In genomic region chr19:1825909-1826556, GRCh38 we compare ENCODE assay signal across 8 cellular contexts.
DNase-seq lines count a peak whose midpoint lies in the region; ATAC-seq and TF ChIP-seq lines count a peak whose summit lies in the region.

No MANE protein-coding gene starts in this region.

- no peaks in the 10 kb centered on the region for H3K9me3 ChIP-seq in MM.1S (replicated peaks; ENCODE audit: insufficient read depth, low read length)
- H3K9me3 ChIP-seq in iPS-18a (ENCODE audit: control insufficient read depth, low read depth, low read length) = no peaks in the 10 kb centered on the region

- no peaks in the 10 kb centered on the region for H3F3A ChIP-seq in MM.1S (ENCODE audit: insufficient read depth, low read length)

- H3K9me2 ChIP-seq in MM.1S (replicated peaks; ENCODE audit: insufficient read depth, low read length) = no peaks in the 10 kb centered on the region

- no peak overlapping the region for H3K27ac ChIP-seq in MM.1S (ENCODE audit: low read length)
- H3K27ac ChIP-seq in brain microvascular endothelial cell = no peak overlapping the region
- no peak overlapping the region for H3K27ac ChIP-seq in iPS-18a (ENCODE audit: low read length)

- no peak overlapping the region for H3K4me2 ChIP-seq in MM.1S (ENCODE audit: low read depth, low read length)

- peaks cover 32% of the 10 kb centered on the region for H3K79me2 ChIP-seq in MM.1S (ENCODE audit: low read length)

- peaks cover 26% of the 10 kb centered on the region for H3K36me3 ChIP-seq in GM06990 (ENCODE audit: control insufficient read depth, insufficient read depth, low read length)
- no peaks in the 10 kb centered on the region; the same call in 1 of the 2 replicates for H3K36me3 ChIP-seq in MM.1S (replicated peaks; ENCODE audit: insufficient read depth, low read length)
- peaks cover 45% of the 10 kb centered on the region for H3K36me3 ChIP-seq in brain microvascular endothelial cell (replicated peaks)
- H3K36me3 ChIP-seq in iPS-18a (ENCODE audit: control insufficient read depth, low read depth, low read length) = peaks cover 10% of the 10 kb centered on the region

- TF ChIP-seq CTCF in GM06990 (IDR thresholded peaks at IDR 0.05; ENCODE audit: insufficient read depth, low read length, poor library complexity, severe bottlenecking) (peak; percentile 97), MM.1S (IDR thresholded peaks at IDR 0.05; ENCODE audit: low read length) (peak; percentile 99), brain microvascular endothelial cell (IDR thresholded peaks at IDR 0.05; ENCODE audit: low read depth, low read length, missing control alignments) (peak; percentile 94)

- in situ Hi-C loops in brain microvascular endothelial cell (cut with HindIII; ENCODE audit: low pct_ligation_motif_present, low sequenced_read_pairs) = no loop called here

- ATAC-seq in HG02840 (IDR thresholded peaks at IDR 0.05; ENCODE audit: low FRiP score, unreplicated experiment) = no peak

- H2AFZ ChIP-seq in MM.1S (ENCODE audit: low read length) = no peak overlapping the region

- no peaks in the 10 kb centered on the region for H3K4me1 ChIP-seq in MM.1S (ENCODE audit: low read length)
- peaks cover 3% of the 10 kb centered on the region for H3K4me1 ChIP-seq in iPS-18a (ENCODE audit: control insufficient read depth, low read depth, low read length)

- H3K27me3 ChIP-seq in GM06990 (replicated peaks; ENCODE audit: control insufficient read depth, insufficient read depth, low read length) (no peaks in the 10 kb centered on the region), MM.1S (replicated peaks; ENCODE audit: insufficient read depth, low read length) (no peaks in the 10 kb centered on the region), brain microvascular endothelial cell (replicated peaks) (no peaks in the 10 kb centered on the region), iPS-18a (ENCODE audit: control insufficient read depth, insufficient read depth, low read length) (no peaks in the 10 kb centered on the region)

- peak; percentile 54 for DNase-seq in GM06990 (ENCODE audit: extremely low read depth, insufficient read length)
- peak; percentile 64 for DNase-seq in MM.1S
- DNase-seq in UCSD-AML1 (lab: John Stamatoyannopoulos, UW; ENCODE audit: unreplicated experiment) = peak; percentile 66
- DNase-seq in brain microvascular endothelial cell = peak; percentile 44
- DNase-seq in stimulated activated CD4-positive, alpha-beta T cell treated with anti-CD3 and anti-CD28 coated beads, Interleukin-12 subunit alpha, Interleukin-12 subunit beta, amount 100 ng/mL, for 24 hours (ENCODE audit: low read depth in 2 of 2) = peak; percentile 36 to 72
- DNase-seq in cortex of kidney (lab: John Stamatoyannopoulos, UW) = no peak

- H3K4me3 ChIP-seq in GM06990 (replicated peaks; ENCODE audit: low read depth, low read length) = no peak overlapping the region
- no peak overlapping the region for H3K4me3 ChIP-seq in MM.1S (ENCODE audit: low read length)
- no peak overlapping the region for H3K4me3 ChIP-seq in brain microvascular endothelial cell (ENCODE audit: low read depth, low read length)
- peak overlapping the region; percentile 8 for H3K4me3 ChIP-seq in iPS-18a (ENCODE audit: low read length)

- H3K9ac ChIP-seq in MM.1S (ENCODE audit: low read length) = no peak overlapping the region
- H3K9ac ChIP-seq in iPS-18a (ENCODE audit: low read length) = no peak overlapping the region

- H4K20me1 ChIP-seq in MM.1S (ENCODE audit: insufficient read depth, low read length) = no peaks in the 10 kb centered on the region
